In genomic region chr1:107698161-107698560, GRCh38 we compare ENCODE assay signal across 21 cellular contexts.
"Had no signal": no experiment of that assay in that cellular context is flagged by ENCODE, and none has a peak within 500 bp of the region (broad histone marks: within the 10 kb centered on the region; RNA-seq: fewer than 3 reads in every experiment).

No MANE protein-coding gene starts in this region.

- H3K4me3 ChIP-seq: cardiac muscle cell, SJSA1 had no signal

- DNase-seq: activated CD4-positive, alpha-beta T cell treated with anti-CD3 and anti-CD28 coated beads for 4 hours; activated CD8-positive, alpha-beta memory T cell treated with anti-CD3 and anti-CD28 coated beads, Interleukin-2, amount 50 U/mL, for 4 hours; activated CD8-positive, alpha-beta T cell treated with anti-CD3 and anti-CD28 coated beads for 36 hours; activated gamma-delta T cell treated with Interleukin-2 at 50 U/mL for 16 hours; activated naive CD4-positive, alpha-beta T cell treated with anti-CD3 and anti-CD28 coated beads, Interleukin-2, amount 10 ng/mL, durations not matched to agents 7 days and 5 days; activated naive CD8-positive, alpha-beta T cell treated with anti-CD3 and anti-CD28 coated beads for 36 hours; activated T-cell treated with anti-CD3 and anti-CD28 coated beads, Interleukin-2, amount 50 U/mL, for 72 hours; brain microvascular endothelial cell; cerebellar nuclear complex; Karpas-422; MM.1S; NCI-H146; NCI-H187 treated with DMSO at 0.1 percent for 48 hours; NCI-H2081 treated with DMSO at 0.1 percent for 48 hours; NCI-H2171 treated with DMSO at 0.1 percent for 48 hours; NCI-H226; NCI-H524; SHP77 had no signal

- H3K9me3 ChIP-seq: SJSA1 had no signal

- H3K36me3 ChIP-seq: brain microvascular endothelial cell, cardiac muscle cell, SJSA1 had no signal

- H3K27ac ChIP-seq: brain microvascular endothelial cell, cardiac muscle cell, SJSA1 had no signal

- H3K27me3 ChIP-seq: brain microvascular endothelial cell, cardiac muscle cell, SJSA1 had no signal

- H3K4me1 ChIP-seq: SJSA1 had no signal

- ATAC-seq: activated CD4-positive, CD25-positive, alpha-beta regulatory T cell treated with anti-CD3 and anti-CD28 coated beads, Interleukin-2, amount 50 U/mL, for 24 hours; activated CD8-positive, alpha-beta T cell treated with anti-CD3 and anti-CD28 coated beads for 36 hours; activated T-cell treated with anti-CD3 and anti-CD28 coated beads, Interleukin-2, amount 50 U/mL, for 72 hours had no signal
